ENCODE assay signal across 8 cellular contexts in genomic region chr2:199458017-199458805, GRCh38. TPM values are rescaled to one million over a fixed set of nuclear protein-coding genes. Genes with fewer than 3 reads are reported as not detected.
DNase-seq lines count a peak whose midpoint lies in the region; ATAC-seq and TF ChIP-seq lines count a peak whose summit lies in the region.

No MANE protein-coding gene starts in this region.

- intact Hi-C loops in ascending aorta (cut with DNase I), result loop anchor here (5.0 kb wide), 2 partner anchors 156 to 576 kb away; no protein-coding TSS in a partner anchor

- peaks cover 23% of the 10 kb centered on the region for H3K4me1 Mint-ChIP-seq in stimulated activated memory B cell treated with anti-CD40 and anti-IgM and Interleukin-4, amounts not matched to agents 10 μg/mL and 1 μg/mL and 100 μg/mL, for 72 hours

- peak in 1 of 3 experiments; percentile 4 for TF ChIP-seq CTCF in ascending aorta (IDR thresholded peaks at IDR 0.05)

- peak overlapping the region; percentile 85 to 93 for H3K27ac ChIP-seq in ascending aorta

- peak; percentile 76 for DNase-seq in NCI-H2227 (lab: John Stamatoyannopoulos, UW; ENCODE audit: unreplicated experiment)
- DNase-seq in NCI-H2227 treated with DMSO at 0.1 percent for 48 hours (lab: John Stamatoyannopoulos, UW), result no peak
- peak; percentile 23 to 80 for DNase-seq in NCI-H526 (lab: John Stamatoyannopoulos, UW)
- no peak for DNase-seq in ascending aorta (ENCODE audit: low spot score in 2 of 2)
- no peak for DNase-seq in midbrain (lab: John Stamatoyannopoulos, UW)

- peaks cover 66% of the 10 kb centered on the region for H3K27me3 Mint-ChIP-seq in stimulated activated memory B cell treated with anti-CD40 and anti-IgM and Interleukin-4, amounts not matched to agents 10 μg/mL and 1 μg/mL and 100 μg/mL, for 72 hours

- peak; percentile 25 for ATAC-seq in HG02571 (IDR thresholded peaks at IDR 0.05; ENCODE audit: unreplicated experiment)
- peak; percentile 48 for ATAC-seq in stimulated activated memory B cell treated with anti-CD40 and anti-IgM and Interleukin-4, amounts not matched to agents 10 μg/mL and 1 μg/mL and 100 μg/mL, for 72 hours

- H3K9me3 Mint-ChIP-seq in stimulated activated memory B cell treated with anti-CD40 and anti-IgM and Interleukin-4, amounts not matched to agents 10 μg/mL and 1 μg/mL and 100 μg/mL, for 72 hours, result no peaks in the 10 kb centered on the region

- H3K9me3 ChIP-seq in ascending aorta (no peaks in the 10 kb centered on the region), iPS-18c (ENCODE audit: control insufficient read depth, insufficient read depth, low read length) (no peaks in the 10 kb centered on the region)

- H3K36me3 ChIP-seq in ascending aorta, result no peaks in the 10 kb centered on the region

- H3K36me3 Mint-ChIP-seq in stimulated activated memory B cell treated with anti-CD40 and anti-IgM and Interleukin-4, amounts not matched to agents 10 μg/mL and 1 μg/mL and 100 μg/mL, for 72 hours, result no peaks in the 10 kb centered on the region

- H3K4me1 ChIP-seq in ascending aorta, result peaks cover 18 to 23% of the 10 kb centered on the region in 2 donors

- H3K4me3 Mint-ChIP-seq in stimulated activated memory B cell treated with anti-CD40 and anti-IgM and Interleukin-4, amounts not matched to agents 10 μg/mL and 1 μg/mL and 100 μg/mL, for 72 hours, result peak overlapping the region; percentile 83

- H3K4me3 ChIP-seq in ascending aorta (peak overlapping the region; percentile 87 to 98), iPS-18c (ENCODE audit: insufficient read depth, low read depth, low read length) (peak overlapping the region; percentile 85)

- peaks cover 17% of the 10 kb centered on the region for H3K27me3 ChIP-seq in ascending aorta

- no peak overlapping the region for H3K27ac Mint-ChIP-seq in stimulated activated memory B cell treated with anti-CD40 and anti-IgM and Interleukin-4, amounts not matched to agents 10 μg/mL and 1 μg/mL and 100 μg/mL, for 72 hours

RNA-seq across cellular contexts. Expression of gene SATB2, which starts 0.5 kb away (rescaled TPM):
- total RNA-seq in ascending aorta, result 1.2 TPM

Comparison
In these comparisons a context has a peak if more than half of its experiments do, and no peak if none do; other contexts are left out.
1. DNase-seq: peak in NCI-H2227 (single experiment) and NCI-H526 (2 of 2); none in NCI-H2227 treated with DMSO at 0.1 percent for 48 hours (single experiment), ascending aorta (0 of 2) and midbrain (single experiment).